In genomic region chr3:133745981-133746721, GRCh38 we compare ENCODE assay signal across 1 cellular context.
A peak's percentile ranks its signal among the peaks of the same experiment; 100 is the strongest.
TF ChIP-seq lines count a peak whose summit lies in the region.

TF (plus strand) TSS chr3:133746393; CDS start chr3:133746441, 48 bp downstream.

TF ChIP-seq in HepG2, 621 proteins besides CTCF, POLR2A, EP300 and RAD21 (continued from another document and continues in another):
- TF ChIP-seq KIAA2018 (CRISPR knock-in tag; IDR thresholded peaks at IDR 0.05; ENCODE audit: borderline replicate concordance) (no peak), TEAD3 (CRISPR knock-in tag; optimal IDR thresholded peaks at IDR 0.05; ENCODE audit: borderline replicate concordance) (peak; percentile 70), ZMYM4 (CRISPR knock-in tag; IDR thresholded peaks at IDR 0.05) (peak; percentile 88), SIN3B (IDR thresholded peaks at IDR 0.05; ENCODE audit: low read length) (no peak; the same call in 1 of the 2 replicates), NKX3-1 (CRISPR knock-in tag; IDR thresholded peaks at IDR 0.05) (0 out of 2 replicates have a peak, but pooled peaks have one; percentile 39), ZNF7 (CRISPR knock-in tag; IDR thresholded peaks at IDR 0.05) (no peak; the same call in 1 of the 2 replicates), RERE (CRISPR knock-in tag; IDR thresholded peaks at IDR 0.05; ENCODE audit: low read depth) (peak; percentile 93), FOXO1 (CRISPR knock-in tag; IDR thresholded peaks at IDR 0.05) (peak; percentile 95), FOXM1 (CRISPR knock-in tag; IDR thresholded peaks at IDR 0.05) (no peak), HNF1B (CRISPR knock-in tag; IDR thresholded peaks at IDR 0.05) (peak; percentile 88), ZNF770 (CRISPR knock-in tag; IDR thresholded peaks at IDR 0.05) (peak; percentile 91), ZNF121 (CRISPR knock-in tag; IDR thresholded peaks at IDR 0.05) (peak; percentile 36; the same call in 1 of the 2 replicates), DDIT3 (CRISPR knock-in tag; IDR thresholded peaks at IDR 0.05) (0 out of 2 replicates have a peak, but pooled peaks have one; percentile 72), AHDC1 (CRISPR knock-in tag; IDR thresholded peaks at IDR 0.05; ENCODE audit: borderline replicate concordance) (peak; percentile 86; the same call in 1 of the 2 replicates), MLLT10 (CRISPR knock-in tag; IDR thresholded peaks at IDR 0.05) (peak; percentile 93), ZUFSP (CRISPR knock-in tag; IDR thresholded peaks at IDR 0.05; ENCODE audit: borderline replicate concordance) (no peak), SMARCC2 (IDR thresholded peaks at IDR 0.05) (no peak), ZNF136 (CRISPR knock-in tag; IDR thresholded peaks at IDR 0.05; ENCODE audit: low read depth) (peak; percentile 39; the same call in 1 of the 2 replicates), POGZ (CRISPR knock-in tag; IDR thresholded peaks at IDR 0.05) (peak; percentile 90), ZNF781 (CRISPR knock-in tag; IDR thresholded peaks at IDR 0.05; ENCODE audit: borderline replicate concordance, not compliant biosample characterization) (peak; percentile 80), SNAI1 (CRISPR knock-in tag; IDR thresholded peaks at IDR 0.05; ENCODE audit: borderline replicate concordance) (peak; percentile 77; the same call in 1 of the 2 replicates), NFKB2 (CRISPR knock-in tag; IDR thresholded peaks at IDR 0.05; ENCODE audit: borderline replicate concordance) (peak; percentile 88), JARID2 (CRISPR knock-in tag; IDR thresholded peaks at IDR 0.05; ENCODE audit: insufficient replicate concordance) (no peak), EHMT2 (IDR thresholded peaks at IDR 0.05; ENCODE audit: borderline replicate concordance, low read depth, low read length) (no peak)
